ENCODE assay signal across 20 cellular contexts in the genomic region with DNA sequence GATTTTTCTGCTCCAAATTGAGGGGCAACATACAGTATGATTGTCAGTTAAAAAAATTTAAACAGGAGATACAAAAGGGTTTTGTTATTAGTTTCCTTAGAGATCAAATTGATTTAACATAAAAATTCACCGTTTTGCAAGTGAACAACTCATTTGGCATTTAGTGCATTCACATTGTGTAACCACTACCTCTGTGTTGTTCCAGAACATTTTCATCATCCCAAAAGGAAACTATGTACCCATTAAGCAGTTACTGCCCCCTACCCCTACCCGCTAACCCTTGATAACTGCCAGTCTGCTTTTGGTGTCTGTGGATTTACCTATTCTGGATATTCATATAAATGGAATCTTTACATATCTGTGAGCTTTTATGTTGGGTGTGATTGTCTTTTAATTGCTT. TPM values are rescaled to one million over a fixed set of nuclear protein-coding genes. Genes with fewer than 3 reads are reported as not detected.
A peak's percentile ranks its signal among the peaks of the same experiment; 100 is the strongest.
DNase-seq lines count a peak whose midpoint lies in the region; ATAC-seq, FAIRE-seq and TF ChIP-seq lines count a peak whose summit lies in the region.
"Had no signal": no experiment of that assay in that cellular context is flagged by ENCODE, and none has a peak within 500 bp of the region (broad histone marks: within the 10 kb centered on the region; RNA-seq: fewer than 3 reads in every experiment).

No MANE protein-coding gene starts in this region.

- H3K4me1 ChIP-seq in right atrium auricular region, result peaks cover 0 to 71% of the 10 kb centered on the region in 2 donors
- peaks cover 13% of the 10 kb centered on the region for H3K4me1 ChIP-seq in keratinocyte (ENCODE audit: control insufficient read depth, extremely low read depth, insufficient read depth, low read length)

- peak overlapping the region; percentile 59 for H3K4me3 Mint-ChIP-seq in MCF 10A (ENCODE audit: unreplicated experiment)
- H3K4me3 Mint-ChIP-seq in stimulated activated memory B cell treated with anti-CD40 and anti-IgM and Interleukin-4, amounts not matched to agents 10 μg/mL and 1 μg/mL and 100 μg/mL, for 72 hours, result no peak overlapping the region

- H3K36me3 ChIP-seq in right atrium auricular region (peaks cover 3% of the 10 kb centered on the region), keratinocyte (ENCODE audit: control insufficient read depth in 2 of 2, extremely low read depth in 1 of 2, insufficient read depth in 2 of 2, low read length in 2 of 2) (peaks cover 5 to 12% of the 10 kb centered on the region in 2 experiments)
- H3K36me3 ChIP-seq: prostate gland had no signal

- no peaks in the 10 kb centered on the region for H3K9me3 Mint-ChIP-seq in MCF 10A (ENCODE audit: unreplicated experiment)
- no peaks in the 10 kb centered on the region for H3K9me3 Mint-ChIP-seq in stimulated activated memory B cell treated with anti-CD40 and anti-IgM and Interleukin-4, amounts not matched to agents 10 μg/mL and 1 μg/mL and 100 μg/mL, for 72 hours

- CTCF ChIA-PET in MCF 10A (lab: Yijun Ruan, JAX), result interaction anchor here (0.6 kb wide), 1 partner anchor 19 kb away, joined by 3 read pairs; no protein-coding TSS in a partner anchor

- no peak for FAIRE-seq in keratinocyte (lab: Jason Lieb, UNC)
- FAIRE-seq: D721Med, frontal cortex, K562 had no signal

- peaks cover 5% of the 10 kb centered on the region for H4K20me1 ChIP-seq in keratinocyte (ENCODE audit: control insufficient read depth, extremely low read depth, insufficient read depth, low read length)

- H3K9me3 ChIP-seq in right atrium auricular region, result no peaks in the 10 kb centered on the region
- no peaks in the 10 kb centered on the region for H3K9me3 ChIP-seq in keratinocyte (ENCODE audit: control insufficient read depth, low read depth, low read length)
- H3K9me3 ChIP-seq: prostate gland, upper lobe of right lung had no signal

- peaks cover 71% of the 10 kb centered on the region for H3K79me2 ChIP-seq in keratinocyte (ENCODE audit: control insufficient read depth, insufficient read depth, low read length)

- H3K4me3 ChIP-seq in right atrium auricular region (no peak overlapping the region), keratinocyte (ENCODE audit: control insufficient read depth in 2 of 3, extremely low read depth in 1 of 3, insufficient read depth in 2 of 3, low read depth in 1 of 3, low read length in 3 of 3) (no peak overlapping the region)
- H3K4me3 ChIP-seq: K562, prostate gland, SK-N-MC, upper lobe of right lung had no signal

- H3K27ac ChIP-seq in right atrium auricular region (peak overlapping the region; percentile 41 to 89), keratinocyte (ENCODE audit: control insufficient read depth, insufficient read depth, low read length) (peak overlapping the region; percentile 36)
- H3K27ac ChIP-seq: SK-N-MC had no signal

- H3K27me3 ChIP-seq in right atrium auricular region (no peaks in the 10 kb centered on the region), keratinocyte (ENCODE audit: control insufficient read depth, extremely low read depth, insufficient read depth, low read length) (no peaks in the 10 kb centered on the region)
- H3K27me3 ChIP-seq: upper lobe of right lung had no signal

- peaks cover 22% of the 10 kb centered on the region for H3K36me3 Mint-ChIP-seq in MCF 10A (ENCODE audit: insufficient read depth, unreplicated experiment)
- H3K36me3 Mint-ChIP-seq in stimulated activated memory B cell treated with anti-CD40 and anti-IgM and Interleukin-4, amounts not matched to agents 10 μg/mL and 1 μg/mL and 100 μg/mL, for 72 hours, result peaks cover 35% of the 10 kb centered on the region

- no peak overlapping the region for H3K4me2 ChIP-seq in keratinocyte (ENCODE audit: control insufficient read depth, extremely low read depth, insufficient read depth, low read depth, low read length)

- no TSS peak for BruUV-seq in MCF 10A (replicated peaks; lab: Mats Ljungman, UMichigan)

- intact Hi-C loops in left cardiac atrium (cut with DNase I), result no loop called here
- intact Hi-C loops in MCF 10A (cut with micrococcal nuclease), result no loop called here

- POLR2A ChIA-PET in MCF 10A (lab: Yijun Ruan, JAX), result interaction anchor here (0.9 to 2.5 kb wide), 4 partner anchors 15 to 95 kb away, joined by 3 to 13 read pairs (median 4); no protein-coding TSS in a partner anchor

- H3K9me1 ChIP-seq in keratinocyte (ENCODE audit: control insufficient read depth, extremely low read depth, insufficient read depth, low read length), result no peaks in the 10 kb centered on the region

- peaks cover 45% of the 10 kb centered on the region for H3K4me1 Mint-ChIP-seq in MCF 10A (ENCODE audit: insufficient read depth, unreplicated experiment)
- H3K4me1 Mint-ChIP-seq in stimulated activated memory B cell treated with anti-CD40 and anti-IgM and Interleukin-4, amounts not matched to agents 10 μg/mL and 1 μg/mL and 100 μg/mL, for 72 hours, result peaks cover 62% of the 10 kb centered on the region

- H2AFZ ChIP-seq in keratinocyte (ENCODE audit: control insufficient read depth, low read length), result no peak overlapping the region

- dilution Hi-C loops in keratinocyte (cut with MboI; ENCODE audit: extremely low pct_ligation_motif_present, low sequenced_read_pairs), result no loop called here

- peak overlapping the region; percentile 93 for H3K27ac Mint-ChIP-seq in MCF 10A (ENCODE audit: low read depth, unreplicated experiment)
- no peak overlapping the region for H3K27ac Mint-ChIP-seq in stimulated activated memory B cell treated with anti-CD40 and anti-IgM and Interleukin-4, amounts not matched to agents 10 μg/mL and 1 μg/mL and 100 μg/mL, for 72 hours

- ATAC-seq in left cardiac atrium, result no peak
- no peak for ATAC-seq in stimulated activated memory B cell treated with anti-CD40 and anti-IgM and Interleukin-4, amounts not matched to agents 10 μg/mL and 1 μg/mL and 100 μg/mL, for 72 hours
- ATAC-seq: K562, upper lobe of right lung had no signal

- DNase-seq in right atrium auricular region (ENCODE audit: low spot score) (no peak), left cardiac atrium (no peak), MCF 10A (ENCODE audit: unreplicated experiment) (peak; percentile 34), keratinocyte (ENCODE audit: low read depth, low spot score) (no peak), amygdala (lab: John Stamatoyannopoulos, UW) (no peak), NCI-H187 (lab: John Stamatoyannopoulos, UW) (no peak), hepatic stellate cell (ENCODE audit: low spot score) (no peak)
- DNase-seq: activated CD4-positive, alpha-beta T cell treated with anti-CD3 and anti-CD28 coated beads, Interleukin-2, amount 50 U/mL, for 48 hours; aorta; H7; NCI-H1105 treated with DMSO at 0.1 percent for 48 hours; NCI-H226; stimulated activated CD4-positive, alpha-beta T cell treated with anti-CD3 and anti-CD28 coated beads, Interleukin-2, amount 100 ng/mL, for 48 hours; upper lobe of right lung had no signal

- no peak overlapping the region for H3K9ac ChIP-seq in keratinocyte (ENCODE audit: control insufficient read depth, extremely low read depth, insufficient read depth, low read length)

- no peaks in the 10 kb centered on the region for H3K27me3 Mint-ChIP-seq in MCF 10A (ENCODE audit: insufficient read depth, unreplicated experiment)
- H3K27me3 Mint-ChIP-seq in stimulated activated memory B cell treated with anti-CD40 and anti-IgM and Interleukin-4, amounts not matched to agents 10 μg/mL and 1 μg/mL and 100 μg/mL, for 72 hours, result no peaks in the 10 kb centered on the region

- TF ChIP-seq CTCF in right atrium auricular region (IDR thresholded peaks at IDR 0.05) (no peak), MCF 10A (IDR thresholded peaks at IDR 0.05; ENCODE audit: unreplicated experiment) (no peak), keratinocyte (optimal IDR thresholded peaks at IDR 0.05 in 1 of 3, IDR thresholded peaks at IDR 0.05 in 1 of 3, conservative IDR thresholded peaks at IDR 0.05 in 1 of 3; ENCODE audit: extremely low read depth in 1 of 3, insufficient read depth in 2 of 3, low read length in 3 of 3) (no peak)

RNA-seq across cellular contexts. Expression of gene ZRANB1, which starts 3.1 kb away (rescaled TPM):
- 10 to 100 TPM; 24.1 to 24.9 TPM for total RNA-seq in right atrium auricular region
- total RNA-seq in left cardiac atrium, result 10 to 100 TPM; 22.9 to 25.7 TPM
- total RNA-seq in MCF 10A (2022), result 17.8 and 23.2 TPM in 2 replicates
- 6.9 to 9.3 TPM (median 7.4 TPM) in 3 replicates for polyA plus RNA-seq in keratinocyte
- 16.7 TPM for polyA plus RNA-seq in keratinocyte (2011; ENCODE audit: low read depth)
- polyA plus RNA-seq in keratinocyte (2011; cell fraction: cytosol; rRNA removed), result 5.8 and 9.3 TPM in 2 replicates
- 8.4 and 10.4 TPM in 2 replicates for polyA plus RNA-seq in keratinocyte (2011; cell fraction: nucleus; rRNA removed)
- 5.0 and 14.5 TPM in 2 replicates for polyA plus RNA-seq in keratinocyte (2012; ENCODE audit: low replicate concordance)
- polyA minus RNA-seq in keratinocyte, result 5.7 to 12.6 TPM (median 9.5 TPM) in 3 replicates
- 12.9 TPM for polyA minus RNA-seq in keratinocyte (2011; cell fraction: cytosol; rRNA and poly(A)+ RNA removed)
- polyA minus RNA-seq in keratinocyte (2011; cell fraction: nucleus; rRNA and poly(A)+ RNA removed), result 7.1 and 13.2 TPM in 2 replicates
